In genomic region chr11:71452354-71453020, GRCh38 we compare ENCODE assay signal across 8 cellular contexts. TPM values are rescaled to one million over a fixed set of nuclear protein-coding genes. Genes with fewer than 3 reads are reported as not detected.
A peak's percentile ranks its signal among the peaks of the same experiment; 100 is the strongest.
DNase-seq lines count a peak whose midpoint lies in the region; ATAC-seq, FAIRE-seq and TF ChIP-seq lines count a peak whose summit lies in the region.

No MANE protein-coding gene starts in this region.

- TF ChIP-seq EP300 in stomach (IDR thresholded peaks at IDR 0.05), result no peak

- H3K4me2 ChIP-seq in endothelial cell of umbilical vein (ENCODE audit: insufficient read depth, low read length), result peak overlapping the region; percentile 92

- H3K27me3 ChIP-seq in endothelial cell of umbilical vein (ENCODE audit: control insufficient read depth in 2 of 2, insufficient read depth in 2 of 2, low read length in 2 of 2) (no peaks in the 10 kb centered on the region), stomach (no peaks in the 10 kb centered on the region)

- H3K4me3 ChIP-seq in endothelial cell of umbilical vein (replicated peaks in 1 of 3; ENCODE audit: insufficient read depth in 1 of 3, low read depth in 1 of 3, low read length in 3 of 3) (peak overlapping the region; percentile 74 to 85 (median 79)), stomach (peak overlapping the region; percentile 86 to 95 (median 90))

- peak overlapping the region; percentile 84 for H2AFZ ChIP-seq in endothelial cell of umbilical vein (ENCODE audit: low read depth, low read length)

- intact Hi-C loops in endothelial cell of umbilical vein (cut with micrococcal nuclease), result loop anchor here (2.0 to 10.0 kb wide), 2 partner anchors 36 to 332 kb away; no protein-coding TSS in a partner anchor
- intact Hi-C loops in stomach (cut with DNase I; ENCODE audit: low total_unique reads), result no loop called here

- no peak for FAIRE-seq in endothelial cell of umbilical vein (lab: Jason Lieb, UNC)

- TF ChIP-seq POLR2A in endothelial cell of umbilical vein (IDR thresholded peaks at IDR 0.05; ENCODE audit: low read depth, low read length) (no peak), stomach (IDR thresholded peaks at IDR 0.05) (no peak)

- peaks cover 6 to 14% of the 10 kb centered on the region in 2 experiments for H3K36me3 ChIP-seq in endothelial cell of umbilical vein (ENCODE audit: control insufficient read depth in 2 of 2, extremely low read depth in 1 of 2, insufficient read depth in 2 of 2, low read length in 2 of 2)
- peaks cover 19 to 29% (median 26%) of the 10 kb centered on the region in 4 donors for H3K36me3 ChIP-seq in stomach

- DNase-seq in NCI-H2107 treated with DMSO at 0.1 percent for 48 hours (lab: John Stamatoyannopoulos, UW; ENCODE audit: unreplicated experiment), result peak; percentile 45
- DNase-seq in NCI-H2107 (lab: John Stamatoyannopoulos, UW), result no peak
- DNase-seq in NCI-H510A (lab: John Stamatoyannopoulos, UW), result peak; percentile 29
- DNase-seq in activated CD8-positive, alpha-beta memory T cell treated with anti-CD3 and anti-CD28 coated beads, Interleukin-2, amount 50 U/mL, for 1 hour (ENCODE audit: extremely low read depth), result peak; percentile 49
- peak; percentile 63 for DNase-seq in endothelial cell of umbilical vein (ENCODE audit: low read depth, low spot score)
- DNase-seq in mucosa of gallbladder (ENCODE audit: low spot score), result peak; percentile 63
- DNase-seq in stomach, result peak; percentile 63

- POLR2A ChIA-PET in endothelial cell of umbilical vein (lab: Charles Lee), result interaction anchor here (0.6 to 1.2 kb wide), 4 partner anchors 14 to 1033 kb away, joined by 3 to 5 read pairs (median 4); no protein-coding TSS in a partner anchor

- dilution Hi-C loops in endothelial cell of umbilical vein (cut with MboI; ENCODE audit: extremely low pct_ligation_motif_present, low sequenced_read_pairs), result no loop called here

- H3K79me2 ChIP-seq in endothelial cell of umbilical vein (ENCODE audit: control insufficient read depth, insufficient read depth, low read length), result peaks cover 36% of the 10 kb centered on the region

- no peaks in the 10 kb centered on the region for H3K9me3 ChIP-seq in endothelial cell of umbilical vein (replicated peaks; ENCODE audit: control insufficient read depth, insufficient read depth, low read length)
- H3K9me3 ChIP-seq in stomach, result no peaks in the 10 kb centered on the region

- peak overlapping the region; percentile 70 for H3K9ac ChIP-seq in endothelial cell of umbilical vein (replicated peaks; ENCODE audit: extremely low read depth, insufficient read depth, low read length)

- H4K20me1 ChIP-seq in endothelial cell of umbilical vein (replicated peaks; ENCODE audit: control insufficient read depth, extremely low read depth, insufficient read depth, low read length), result no peaks in the 10 kb centered on the region

- no peak for TF ChIP-seq CTCF in endothelial cell of umbilical vein (IDR thresholded peaks at IDR 0.05; ENCODE audit: extremely low read depth in 1 of 2, insufficient read depth in 1 of 2, low read depth in 1 of 2, low read length in 2 of 2)
- TF ChIP-seq CTCF in stomach (IDR thresholded peaks at IDR 0.05), result no peak

- WGBS in stomach, 5 donors, result 0 to 1% (median 1%) methylated on average over 29 to 34 of the region's 34 CpGs

- peak overlapping the region; percentile 72 for H3K27ac ChIP-seq in endothelial cell of umbilical vein (ENCODE audit: insufficient read depth, low read depth, low read length)
- peak overlapping the region; percentile 87 to 94 (median 91) for H3K27ac ChIP-seq in stomach

- H3K9me1 ChIP-seq in endothelial cell of umbilical vein (replicated peaks; ENCODE audit: control insufficient read depth, extremely low read depth, insufficient read depth, low read length), result no peaks in the 10 kb centered on the region

- no TSS peak for BruUV-seq in endothelial cell of umbilical vein (replicated peaks; lab: Mats Ljungman, UMichigan)

- H3K4me1 ChIP-seq in endothelial cell of umbilical vein (ENCODE audit: control insufficient read depth, extremely low read depth, insufficient read depth, low read length), result peaks cover 29% of the 10 kb centered on the region
- peaks cover 19 to 64% (median 61%) of the 10 kb centered on the region in 4 donors for H3K4me1 ChIP-seq in stomach

- no peak for ATAC-seq in HG02840 (IDR thresholded peaks at IDR 0.05; ENCODE audit: low FRiP score, unreplicated experiment)

- CTCF ChIA-PET in endothelial cell of umbilical vein (lab: Charles Lee), result interaction anchor here (0.6 to 2.8 kb wide), 7 partner anchors 36 to 1232 kb away, joined by 3 to 14 read pairs (median 5); no protein-coding TSS in a partner anchor

TF ChIP-seq in endothelial cell of umbilical vein, 7 proteins besides CTCF, POLR2A, EP300 and RAD21:
- no peak for TF ChIP-seq EZH2 (IDR thresholded peaks at IDR 0.05; ENCODE audit: borderline replicate concordance, low read depth, low read length, severe bottlenecking)
- TF ChIP-seq, protein P1, sequence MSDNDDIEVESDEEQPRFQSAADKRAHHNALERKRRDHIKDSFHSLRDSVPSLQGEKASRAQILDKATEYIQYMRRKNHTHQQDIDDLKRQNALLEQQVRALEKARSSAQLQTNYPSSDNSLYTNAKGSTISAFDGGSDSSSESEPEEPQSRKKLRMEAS (IDR thresholded peaks at IDR 0.05; ENCODE audit: insufficient read depth, insufficient read length), result no peak
- peak; percentile 36 for TF ChIP-seq MYC (IDR thresholded peaks at IDR 0.05; ENCODE audit: low read depth, low read length)
- no peak for TF ChIP-seq FOS (IDR thresholded peaks at IDR 0.05; ENCODE audit: borderline replicate concordance, insufficient read depth, low read length)
- TF ChIP-seq JUN (IDR thresholded peaks at IDR 0.05; ENCODE audit: borderline replicate concordance, insufficient read depth, insufficient read length, low read depth), result no peak
- no peak for TF ChIP-seq POLR2AphosphoS5 (IDR thresholded peaks at IDR 0.05; ENCODE audit: insufficient read depth, low read depth, low read length)

RNA-seq across cellular contexts. Expression of gene NADSYN1, which starts 0.5 kb away (rescaled TPM):
- total RNA-seq in endothelial cell of umbilical vein (96.2 and 99.2 TPM in 2 replicates), mucosa of gallbladder (121 TPM), stomach (100 to 1,000 TPM in 3 of 5 donors, 10 to 100 TPM in 2; 49.0 to 320 (median 104) TPM)
- polyA plus RNA-seq in endothelial cell of umbilical vein (73.5 and 77.5 TPM in 2 replicates), stomach (10 to 100 TPM; 28.0 to 74.9 (median 29.4) TPM)
- 52.3 and 58.9 TPM in 2 replicates for polyA plus RNA-seq in endothelial cell of umbilical vein (2011; cell fraction: cytosol; rRNA removed)
- 271 and 353 TPM in 2 replicates for polyA plus RNA-seq in endothelial cell of umbilical vein (2011; cell fraction: nucleus; rRNA removed)
- polyA plus RNA-seq in endothelial cell of umbilical vein (2012), result 93.3 and 93.6 TPM in 2 replicates
- 108 and 125 TPM in 2 replicates for polyA minus RNA-seq in endothelial cell of umbilical vein
- 21.8 TPM for polyA minus RNA-seq in endothelial cell of umbilical vein (2011; cell fraction: cytosol; rRNA and poly(A)+ RNA removed)
- polyA minus RNA-seq in endothelial cell of umbilical vein (2011; cell fraction: nucleus; rRNA and poly(A)+ RNA removed), result 142 and 151 TPM in 2 replicates

RNA-seq across cellular contexts. Expression of gene DHCR7, which starts 4.3 kb away (rescaled TPM):
- total RNA-seq in endothelial cell of umbilical vein, result 166 and 171 TPM in 2 replicates
- polyA plus RNA-seq in endothelial cell of umbilical vein, result 175 and 195 TPM in 2 replicates
- polyA plus RNA-seq in endothelial cell of umbilical vein (2011; cell fraction: cytosol; rRNA removed), result 95.6 and 104 TPM in 2 replicates
- polyA plus RNA-seq in endothelial cell of umbilical vein (2011; cell fraction: nucleus; rRNA removed), result 59.4 and 61.8 TPM in 2 replicates
- polyA plus RNA-seq in endothelial cell of umbilical vein (2012), result 77.5 and 97.2 TPM in 2 replicates
- 168 and 190 TPM in 2 replicates for polyA minus RNA-seq in endothelial cell of umbilical vein
- polyA minus RNA-seq in endothelial cell of umbilical vein (2011; cell fraction: cytosol; rRNA and poly(A)+ RNA removed), result 101 TPM
- polyA minus RNA-seq in endothelial cell of umbilical vein (2011; cell fraction: nucleus; rRNA and poly(A)+ RNA removed), result 23.2 and 30.1 TPM in 2 replicates
- total RNA-seq in mucosa of gallbladder, result 161 TPM
- 10 to 100 TPM; 11.2 to 58.8 (median 17.9) TPM for total RNA-seq in stomach
- 10 to 100 TPM in 2 of 3 donors, 1 to 10 TPM in 1; 3.5 to 13.2 (median 11.2) TPM for polyA plus RNA-seq in stomach
